In the genomic region with DNA sequence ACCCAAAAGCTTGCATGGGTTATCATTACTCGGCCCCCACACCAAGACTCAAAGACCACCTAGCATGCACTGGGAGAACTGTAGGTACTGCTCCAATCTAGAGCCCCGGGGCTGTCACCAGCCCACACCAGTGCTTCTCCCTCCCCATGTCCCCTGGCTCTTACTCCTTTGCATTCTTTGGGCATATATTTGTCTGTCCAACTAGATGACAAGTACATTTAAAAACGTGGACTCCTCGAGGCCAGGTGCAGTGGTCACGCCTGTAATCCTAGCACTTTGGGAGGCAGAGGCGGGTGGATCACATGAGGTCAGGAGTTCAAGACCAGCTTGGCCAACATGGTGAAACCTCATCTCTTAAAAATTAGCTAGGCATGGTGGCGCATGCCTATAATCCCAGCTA, we compare ENCODE assay signal across 22 cellular contexts. TPM values are rescaled to one million over a fixed set of nuclear protein-coding genes. Genes with fewer than 3 reads are reported as not detected.
"Had no signal": no experiment of that assay in that cellular context is flagged by ENCODE, and none has a peak within 500 bp of the region (broad histone marks: within the 10 kb centered on the region; RNA-seq: fewer than 3 reads in every experiment).

No MANE protein-coding gene starts in this region.

- H3K27ac Mint-ChIP-seq: mesothelial cell of epicardium; natural killer cell treated with Interleukin-12 subunit alpha and Interleukin-12 subunit beta and Interleukin-15 and Interleukin-18, amount 100 ng/mL, for 72 hours had no signal

- H3K27me3 Mint-ChIP-seq: natural killer cell treated with Interleukin-12 subunit alpha and Interleukin-12 subunit beta and Interleukin-15 and Interleukin-18, amount 100 ng/mL, for 72 hours had no signal

- DNase-seq: caudate nucleus; colonic mucosa; dermis blood vessel endothelial cell; erythroblast; foreskin keratinocyte; heart right ventricle; immature natural killer cell; left colon; occipital lobe; pancreas; retina; stimulated activated CD4-positive, alpha-beta T cell treated with anti-CD3 and anti-CD28 coated beads, Interleukin-12 subunit alpha, Interleukin-12 subunit beta, amount 100 ng/mL, for 4 hours; stimulated activated naive CD4-positive, alpha-beta T cell; stomach; substantia nigra; transverse colon had no signal

- H3K9me3 Mint-ChIP-seq: immature natural killer cell; mesothelial cell of epicardium; natural killer cell treated with Interleukin-12 subunit alpha and Interleukin-12 subunit beta and Interleukin-15 and Interleukin-18, amount 100 ng/mL, for 72 hours had no signal

- H3K4me1 ChIP-seq: foreskin keratinocyte had no signal

- H3K4me3 Mint-ChIP-seq: immature natural killer cell; mesothelial cell of epicardium; natural killer cell treated with Interleukin-12 subunit alpha and Interleukin-12 subunit beta and Interleukin-15 and Interleukin-18, amount 100 ng/mL, for 72 hours had no signal

- H3K27me3 ChIP-seq: colonic mucosa, foreskin keratinocyte, heart right ventricle, pancreas, stomach, transverse colon had no signal

- H3K27ac ChIP-seq: colonic mucosa, foreskin keratinocyte, pancreas, prostate gland, skin epidermis, stomach, thoracic aorta, transverse colon had no signal

- H3K36me3 ChIP-seq: colonic mucosa, prostate gland had no signal

- H3K4me3 ChIP-seq: colonic mucosa, heart right ventricle, pancreas, prostate gland, skin epidermis, stomach, thoracic aorta, transverse colon had no signal

- ATAC-seq: foreskin keratinocyte; heart right ventricle; left colon; natural killer cell treated with Interleukin-12 subunit alpha and Interleukin-12 subunit beta and Interleukin-15 and Interleukin-18, amount 100 ng/mL, for 72 hours; pancreas; sciatic nerve had no signal

- H3K9me3 ChIP-seq: colonic mucosa, heart right ventricle, pancreas, prostate gland, stomach, thoracic aorta, transverse colon had no signal

RNA-seq across cellular contexts. Expression of a gene that starts 38.5 kb away (rescaled TPM):
- polyA plus RNA-seq: immature natural killer cell had no signal
